ENCODE assay signal across 14 cellular contexts in genomic region chr17:75244133-75244866, GRCh38. TPM values are rescaled to one million over a fixed set of nuclear protein-coding genes. Genes with fewer than 3 reads are reported as not detected.
DNase-seq lines count a peak whose midpoint lies in the region; FAIRE-seq and TF ChIP-seq lines count a peak whose summit lies in the region.
"Had no signal": no experiment of that assay in that cellular context is flagged by ENCODE, and none has a peak within 500 bp of the region (broad histone marks: within the 10 kb centered on the region; RNA-seq: fewer than 3 reads in every experiment).

No MANE protein-coding gene starts in this region.

- 75% methylated on average over 17 of the region's 22 CpGs for WGBS in esophagus muscularis mucosa

- H3K27me3 ChIP-seq in OCI-LY3 (ENCODE audit: low read depth, low read length): no peaks in the 10 kb centered on the region
- H3K27me3 ChIP-seq in esophagus muscularis mucosa: no peaks in the 10 kb centered on the region

- peak overlapping the region; percentile 68; the same call in 1 of the 2 replicates for H3K9ac ChIP-seq in OCI-LY3 (ENCODE audit: low read length)

- peak overlapping the region; percentile 89 for H3K4me2 ChIP-seq in OCI-LY3 (ENCODE audit: low read length)

- peaks cover 21% of the 10 kb centered on the region for H3K4me1 Mint-ChIP-seq in activated naive CD4-positive, alpha-beta T cell treated with anti-CD3 and anti-CD28 coated beads, Interleukin-2, amount 10 ng/mL, durations not matched to agents 7 days and 5 days
- H3K4me1 Mint-ChIP-seq in dendritic cell treated with granulocyte-macrophage colony-stimulating factor and Interleukin-4, amounts not matched to agents 40 ng/mL and 50 ng/mL, for 4 days (ENCODE audit: low read depth): peaks cover 73% of the 10 kb centered on the region

- H3K9me3 ChIP-seq in OCI-LY3 (ENCODE audit: insufficient read depth, low read length) (no peaks in the 10 kb centered on the region), esophagus muscularis mucosa (no peaks in the 10 kb centered on the region)
- H3K9me3 ChIP-seq: prostate gland had no signal

- H3K36me3 ChIP-seq in OCI-LY3 (replicated peaks; ENCODE audit: low read depth, low read length) (peaks cover 52% of the 10 kb centered on the region), esophagus muscularis mucosa (peaks cover 58 to 81% (median 72%) of the 10 kb centered on the region in 4 donors)

- TF ChIP-seq CTCF in OCI-LY3 (IDR thresholded peaks at IDR 0.05; ENCODE audit: low read depth, low read length): no peak
- TF ChIP-seq CTCF in esophagus muscularis mucosa (IDR thresholded peaks at IDR 0.05): no peak

- no peaks in the 10 kb centered on the region for H4K20me1 ChIP-seq in OCI-LY3 (ENCODE audit: insufficient read depth, low read length)

- H3K4me1 ChIP-seq in OCI-LY3 (ENCODE audit: low read length): peaks cover 50% of the 10 kb centered on the region
- H3K4me1 ChIP-seq in esophagus muscularis mucosa: peaks cover 0 to 19% (median 14%) of the 10 kb centered on the region in 4 donors
- H3K4me1 ChIP-seq: prostate gland had no signal

- peak overlapping the region; percentile 8 for H3K27ac Mint-ChIP-seq in activated naive CD4-positive, alpha-beta T cell treated with anti-CD3 and anti-CD28 coated beads, Interleukin-2, amount 10 ng/mL, durations not matched to agents 7 days and 5 days
- peak overlapping the region; percentile 50 for H3K27ac Mint-ChIP-seq in dendritic cell treated with granulocyte-macrophage colony-stimulating factor and Interleukin-4, amounts not matched to agents 40 ng/mL and 50 ng/mL, for 4 days

- no peaks in the 10 kb centered on the region for H3K27me3 Mint-ChIP-seq in activated naive CD4-positive, alpha-beta T cell treated with anti-CD3 and anti-CD28 coated beads, Interleukin-2, amount 10 ng/mL, durations not matched to agents 7 days and 5 days
- H3K27me3 Mint-ChIP-seq in dendritic cell treated with granulocyte-macrophage colony-stimulating factor and Interleukin-4, amounts not matched to agents 40 ng/mL and 50 ng/mL, for 4 days: no peaks in the 10 kb centered on the region

- H3K4me3 ChIP-seq in OCI-LY3 (ENCODE audit: low read length): peak overlapping the region; percentile 58
- no peak overlapping the region for H3K4me3 ChIP-seq in esophagus muscularis mucosa
- H3K4me3 ChIP-seq: lung, prostate gland had no signal

- H3K27ac ChIP-seq in OCI-LY3 (ENCODE audit: low read length) (peak overlapping the region; percentile 86), esophagus muscularis mucosa (replicated peaks in 1 of 4) (no peak overlapping the region)
- H3K27ac ChIP-seq: prostate gland had no signal

- DNase-seq in activated naive CD4-positive, alpha-beta T cell treated with anti-CD3 and anti-CD28 coated beads, Interleukin-2, amount 10 ng/mL, durations not matched to agents 7 days and 5 days: no peak
- no peak for DNase-seq in activated naive CD4-positive, alpha-beta T cell treated with anti-CD3 and anti-CD28 coated beads, Interleukin-2, amount 50 U/mL, for 16 hours
- DNase-seq in urothelium cell line (ENCODE audit: low spot score) (no peak), NCI-H1436 (lab: John Stamatoyannopoulos, UW) (no peak), iPS-NIHi11 (ENCODE audit: low spot score) (no peak), esophagus muscularis mucosa (ENCODE audit: extremely low spot score) (no peak)
- DNase-seq: amniotic stem cell; RPMI8226; stimulated activated CD4-positive, alpha-beta T cell treated with anti-CD3 and anti-CD28 coated beads, Interleukin-4, amount 100 ng/mL, for 1 hour had no signal

- intact Hi-C loops in dendritic cell treated with granulocyte-macrophage colony-stimulating factor and Interleukin-4, amounts not matched to agents 40 ng/mL and 50 ng/mL, for 4 days (cut with micrococcal nuclease): no loop called here
- intact Hi-C loops in esophagus muscularis mucosa (cut with DNase I): no loop called here

- TF ChIP-seq POLR2A in esophagus muscularis mucosa (IDR thresholded peaks at IDR 0.05; ENCODE audit: low read depth): no peak

- TF ChIP-seq EP300 in esophagus muscularis mucosa (IDR thresholded peaks at IDR 0.05): no peak

- CTCF ChIA-PET in activated naive CD4-positive, alpha-beta T cell treated with anti-CD3 and anti-CD28 coated beads, Interleukin-2, amount 10 ng/mL, durations not matched to agents 7 days and 5 days (lab: Charles Lee): interaction anchor here (0.7 to 1.6 kb wide), 2 partner anchors 9 to 27 kb away, joined by 3 to 4 read pairs; partner anchors contain the start of gene MIF4GD

- peaks cover 15% of the 10 kb centered on the region for H3K79me2 ChIP-seq in OCI-LY3 (ENCODE audit: low read length)

- H3K9me3 Mint-ChIP-seq in activated naive CD4-positive, alpha-beta T cell treated with anti-CD3 and anti-CD28 coated beads, Interleukin-2, amount 10 ng/mL, durations not matched to agents 7 days and 5 days: no peaks in the 10 kb centered on the region
- H3K9me3 Mint-ChIP-seq in dendritic cell treated with granulocyte-macrophage colony-stimulating factor and Interleukin-4, amounts not matched to agents 40 ng/mL and 50 ng/mL, for 4 days: no peaks in the 10 kb centered on the region

- H2AFZ ChIP-seq in OCI-LY3 (ENCODE audit: low read depth, low read length): no peak overlapping the region

- peak; percentile 73 for FAIRE-seq in urothelium cell line (lab: Jason Lieb, UNC)
- FAIRE-seq: H1 had no signal

- H3K4me3 Mint-ChIP-seq in activated naive CD4-positive, alpha-beta T cell treated with anti-CD3 and anti-CD28 coated beads, Interleukin-2, amount 10 ng/mL, durations not matched to agents 7 days and 5 days: no peak overlapping the region
- no peak overlapping the region for H3K4me3 Mint-ChIP-seq in dendritic cell treated with granulocyte-macrophage colony-stimulating factor and Interleukin-4, amounts not matched to agents 40 ng/mL and 50 ng/mL, for 4 days

- H3K36me3 Mint-ChIP-seq in activated naive CD4-positive, alpha-beta T cell treated with anti-CD3 and anti-CD28 coated beads, Interleukin-2, amount 10 ng/mL, durations not matched to agents 7 days and 5 days: peaks cover 48% of the 10 kb centered on the region
- H3K36me3 Mint-ChIP-seq in dendritic cell treated with granulocyte-macrophage colony-stimulating factor and Interleukin-4, amounts not matched to agents 40 ng/mL and 50 ng/mL, for 4 days (ENCODE audit: low read depth): peaks cover 89% of the 10 kb centered on the region

RNA-seq across cellular contexts. Expression of gene GGA3, which starts 17.1 kb away (rescaled TPM):
- total RNA-seq in esophagus muscularis mucosa: 10 to 100 TPM; 14.6 to 31.4 (median 21.2) TPM

RNA-seq across cellular contexts. Expression of gene MRPS7, which starts 17.4 kb away (rescaled TPM):
- total RNA-seq in esophagus muscularis mucosa: 10 to 100 TPM; 37.8 to 40.6 (median 39.1) TPM

RNA-seq across cellular contexts. Expression of gene MIF4GD, which starts 26.7 kb away (rescaled TPM):
- total RNA-seq in esophagus muscularis mucosa: 10 to 100 TPM; 42.4 to 52.0 (median 44.8) TPM

RNA-seq across cellular contexts. Expression of gene NUP85, which starts 38.8 kb away (rescaled TPM):
- 10 to 100 TPM; 20.4 to 32.4 (median 23.3) TPM for total RNA-seq in esophagus muscularis mucosa

RNA-seq across cellular contexts. Expression of gene SLC25A19, which starts 44.9 kb away (rescaled TPM):
- 10 to 100 TPM in 3 of 4 donors, 1 to 10 TPM in 1; 9.6 to 17.5 (median 15.2) TPM for total RNA-seq in esophagus muscularis mucosa
